9 cellular contexts compared by ENCODE assay signal in the genomic region with DNA sequence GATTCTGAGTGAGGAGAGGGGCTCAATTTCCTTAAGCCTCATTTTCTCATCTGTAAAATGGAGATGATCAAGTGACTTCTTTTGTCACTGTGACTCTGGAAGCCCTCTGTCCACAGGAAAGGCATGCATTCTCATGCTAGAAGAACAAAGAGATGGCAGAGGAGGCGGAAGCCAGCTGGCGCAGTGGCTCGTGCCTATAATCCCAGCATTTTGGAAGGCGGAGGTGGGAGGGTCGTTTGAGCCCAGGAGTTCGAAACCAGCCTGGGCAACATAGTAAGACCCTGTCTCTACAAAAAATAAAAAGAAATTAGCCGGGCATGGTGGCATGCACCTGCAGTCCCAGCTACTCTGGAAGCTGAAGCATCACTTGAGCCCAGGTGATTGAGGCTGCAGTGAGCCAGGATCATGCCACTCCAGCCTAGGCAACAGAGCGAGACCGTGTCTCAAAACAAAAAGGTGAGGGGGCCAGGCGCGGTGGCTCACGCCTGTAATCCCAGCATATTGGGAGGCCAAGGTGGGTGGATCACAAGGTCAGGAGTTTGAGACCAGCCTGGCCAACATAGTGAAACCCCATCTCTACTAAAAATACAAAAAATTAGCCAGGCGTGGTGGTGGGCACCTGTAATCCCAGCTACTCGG. TPM values are rescaled to one million over a fixed set of nuclear protein-coding genes. Genes with fewer than 3 reads are reported as not detected.
DNase-seq lines count a peak whose midpoint lies in the region; ATAC-seq, FAIRE-seq and TF ChIP-seq lines count a peak whose summit lies in the region.
"Not testable (repeated sequence)": the region's sequence is repeated elsewhere in the genome, so short reads cannot be mapped to it uniquely, and the experiment has no call there.
"Had no signal": no experiment of that assay in that cellular context is flagged by ENCODE, and none has a peak within 500 bp of the region (broad histone marks: within the 10 kb centered on the region; RNA-seq: fewer than 3 reads in every experiment).

No MANE protein-coding gene starts in this region.

- CTCF ChIA-PET in mammary epithelial cell (lab: Charles Lee; ENCODE audit: low non-redundant PET): not testable (repeated sequence)

- H3K4me1 ChIP-seq in HAP-1 (peaks cover 15% of the 10 kb centered on the region), Peyer's patch (peaks cover 0 to 90% (median 30%) of the 10 kb centered on the region in 4 donors), mammary epithelial cell (ENCODE audit: insufficient read depth, low read length) (peaks cover 65% of the 10 kb centered on the region), esophagus (ENCODE audit: control insufficient read depth in 2 of 2, insufficient read depth in 2 of 2, low read length in 1 of 2) (peaks cover 15 to 45% of the 10 kb centered on the region in 2 donors), kidney (ENCODE audit: control insufficient read depth in 1 of 2, insufficient read depth in 1 of 2, low read depth in 1 of 2, low read length in 2 of 2) (peaks cover 61 to 62% of the 10 kb centered on the region in 2 donors), mucosa of rectum (ENCODE audit: control insufficient read depth in 2 of 2, insufficient read depth in 2 of 2, low read length in 2 of 2) (peaks cover 60 to 72% of the 10 kb centered on the region in 2 donors), gastrocnemius medialis (peaks cover 88 to 93% of the 10 kb centered on the region in 2 donors), upper lobe of right lung (peaks cover 87% of the 10 kb centered on the region)

- H3K27me3 ChIP-seq in HAP-1 (ENCODE audit: low read depth); Peyer's patch; mammary epithelial cell (ENCODE audit: insufficient read depth, low read length); esophagus (ENCODE audit: control insufficient read depth in 1 of 2, insufficient read depth in 2 of 2, low read length in 2 of 2); mucosa of rectum (ENCODE audit: control insufficient read depth in 2 of 2, insufficient read depth in 2 of 2, low read length in 2 of 2); gastrocnemius medialis; upper lobe of right lung: not testable (repeated sequence)

- not testable (repeated sequence) for TF ChIP-seq POLR2A in Peyer's patch (IDR thresholded peaks at IDR 0.05); gastrocnemius medialis (IDR thresholded peaks at IDR 0.05)

- peak; percentile 36 to 52 for DNase-seq in HAP-1 (ENCODE audit: low spot score in 2 of 2)
- not testable (repeated sequence) for DNase-seq in Peyer's patch, mammary epithelial cell, gastrocnemius medialis, upper lobe of right lung
- DNase-seq in kidney: peak; percentile 45

- in situ Hi-C loops in HAP-1 (cut with MboI; ENCODE audit: low sequenced_read_pairs); mammary epithelial cell (cut with MboI; ENCODE audit: low sequenced_read_pairs in 2 of 2); gastrocnemius medialis (cut with MboI; ENCODE audit: low sequenced_read_pairs in 4 of 4): not testable (repeated sequence)

- not testable (repeated sequence) for H3K9me3 ChIP-seq in HAP-1; Peyer's patch; mammary epithelial cell (replicated peaks; ENCODE audit: insufficient read depth, low read length); esophagus (ENCODE audit: control insufficient read depth in 2 of 2, insufficient read depth in 1 of 2, low read depth in 1 of 2, low read length in 1 of 2); kidney (ENCODE audit: control insufficient read depth in 1 of 2, low read length in 2 of 2); mucosa of rectum (ENCODE audit: control insufficient read depth in 2 of 2, low read length in 2 of 2); gastrocnemius medialis; upper lobe of right lung

- H3K27ac ChIP-seq in Peyer's patch: peak overlapping the region; percentile 64 to 100 (median 90)
- H3K27ac ChIP-seq in mammary epithelial cell (ENCODE audit: insufficient read depth, low read depth, low read length): peak overlapping the region; percentile 93
- peak overlapping the region; percentile 96 to 99 for H3K27ac ChIP-seq in esophagus (ENCODE audit: low read depth in 2 of 2, low read length in 1 of 2)
- peak overlapping the region; percentile 70 to 72 for H3K27ac ChIP-seq in kidney (ENCODE audit: low read depth in 2 of 2, low read length in 2 of 2)
- peak overlapping the region; percentile 95 for H3K27ac ChIP-seq in mucosa of rectum (ENCODE audit: low read depth in 2 of 2, low read length in 2 of 2)
- peak overlapping the region; percentile 81 to 95 (median 92) for H3K27ac ChIP-seq in gastrocnemius medialis
- peak overlapping the region; percentile 82 for H3K27ac ChIP-seq in upper lobe of right lung

- not testable (repeated sequence) for H3K36me3 ChIP-seq in HAP-1 (replicated peaks); mammary epithelial cell (ENCODE audit: insufficient read depth, low read length); kidney (ENCODE audit: control insufficient read depth in 1 of 2, insufficient read depth in 2 of 2, low read length in 2 of 2); gastrocnemius medialis; upper lobe of right lung
- H3K36me3 ChIP-seq in Peyer's patch (peaks cover 0 to 15% (median 0%) of the 10 kb centered on the region in 3 donors), esophagus (ENCODE audit: control insufficient read depth in 2 of 2, insufficient read depth in 2 of 2, low read length in 1 of 2) (peaks cover 0 to 21% of the 10 kb centered on the region in 2 donors), mucosa of rectum (ENCODE audit: control insufficient read depth in 2 of 2, insufficient read depth in 2 of 2, low read length in 2 of 2) (peaks cover 10 to 11% of the 10 kb centered on the region in 2 donors)

- H3K4me3 ChIP-seq in HAP-1; Peyer's patch; mammary epithelial cell (replicated peaks in 1 of 3; ENCODE audit: insufficient read depth in 1 of 3, low read depth in 2 of 3, low read length in 3 of 3); kidney (ENCODE audit: low read length in 2 of 2); mucosa of rectum (ENCODE audit: low read length in 2 of 2); gastrocnemius medialis; upper lobe of right lung: not testable (repeated sequence)
- H3K4me3 ChIP-seq in esophagus (ENCODE audit: low read depth in 1 of 2, low read length in 2 of 2): peak overlapping the region in 1 of 2 donors; percentile 11

- not testable (repeated sequence) for H2AFZ ChIP-seq in mammary epithelial cell (ENCODE audit: low read depth, low read length)

- H3K4me2 ChIP-seq in mammary epithelial cell (ENCODE audit: insufficient read depth, low read depth, low read length): peak overlapping the region; percentile 27

- peaks cover 92% of the 10 kb centered on the region for H3K79me2 ChIP-seq in mammary epithelial cell (ENCODE audit: insufficient read depth, low read length)

- WGBS in mammary epithelial cell (ENCODE audit: low coverage, missing lambda C conversion rate): 66% methylated on average over 14 of the region's 14 CpGs
- WGBS in esophagus, 2 donors: 60 to 73% methylated on average over 14 of the region's 14 CpGs

- not testable (repeated sequence) for H4K20me1 ChIP-seq in mammary epithelial cell (ENCODE audit: insufficient read depth, low read length)

- not testable (repeated sequence) for FAIRE-seq in kidney (lab: Jason Lieb, UNC)

- dilution Hi-C loops in mammary epithelial cell (cut with HindIII; ENCODE audit: low sequenced_read_pairs): not testable (repeated sequence)

- BruUV-seq in mammary epithelial cell (replicated peaks; lab: Mats Ljungman, UMichigan): not testable (repeated sequence)

- intact Hi-C loops in mammary epithelial cell (cut with micrococcal nuclease); kidney (cut with DNase I); upper lobe of right lung (cut with DNase I): not testable (repeated sequence)
- intact Hi-C loops in gastrocnemius medialis (cut with DNase I; ENCODE audit: low total_unique reads): loop anchor here (2.0 kb wide), 1 partner anchor 34 kb away; a partner anchor contains a TSS

- H3K9ac ChIP-seq in mammary epithelial cell (ENCODE audit: insufficient read depth, low read length) (peak overlapping the region; percentile 73), mucosa of rectum (ENCODE audit: low read depth in 1 of 2, low read length in 2 of 2) (peak overlapping the region; percentile 56 to 82)
- not testable (repeated sequence) for H3K9ac ChIP-seq in kidney (ENCODE audit: low read length in 2 of 2)

- ATAC-seq in gastrocnemius medialis, upper lobe of right lung: not testable (repeated sequence)

- TF ChIP-seq CTCF in Peyer's patch (IDR thresholded peaks at IDR 0.05); mammary epithelial cell (conservative IDR thresholded peaks at IDR 0.05 in 1 of 2, IDR thresholded peaks at IDR 0.05 in 1 of 2; ENCODE audit: extremely low read depth in 1 of 2, insufficient read depth in 1 of 2, low read depth in 1 of 2, low read length in 2 of 2); kidney (IDR thresholded peaks at IDR 0.05; ENCODE audit: borderline replicate concordance, extremely low read depth, insufficient read depth); gastrocnemius medialis (IDR thresholded peaks at IDR 0.05 in 4 of 5, conservative IDR thresholded peaks at IDR 0.05 in 1 of 5); upper lobe of right lung (IDR thresholded peaks at IDR 0.05): not testable (repeated sequence)

RNA-seq across cellular contexts. Expression of a gene that starts 10.1 kb away (rescaled TPM):
- total RNA-seq in Peyer's patch: 100 to 1,000 TPM; 229 to 585 (median 505) TPM
- 100 to 1,000 TPM; 444 to 578 TPM for total RNA-seq in mammary epithelial cell
- 223 TPM for polyA plus RNA-seq in mammary epithelial cell
- 582 TPM for polyA minus RNA-seq in mammary epithelial cell
- 100 to 1,000 TPM; 445 to 752 TPM for polyA plus RNA-seq in esophagus
- 223 TPM for total RNA-seq in kidney
- polyA plus RNA-seq in kidney (ENCODE audit: insufficient read depth, low read depth, low replicate concordance): 148 TPM
- 100 to 1,000 TPM in 3 of 4 donors, 10 to 100 TPM in 1; 88.8 to 135 (median 113) TPM for total RNA-seq in gastrocnemius medialis
- 109 TPM for total RNA-seq in upper lobe of right lung

RNA-seq across cellular contexts. Expression of a gene that starts 35.4 kb away (rescaled TPM):
- total RNA-seq in Peyer's patch (10 to 100 TPM in 3 of 4 donors, 1 to 10 TPM in 1; 9.5 to 23.1 (median 18.0) TPM), mammary epithelial cell (10 to 100 TPM; 30.5 to 42.3 TPM), kidney (13.6 TPM), gastrocnemius medialis (1 to 10 TPM; 1.8 to 4.0 (median 2.9) TPM), upper lobe of right lung (9.5 TPM)
- polyA plus RNA-seq in mammary epithelial cell (32.7 TPM), esophagus (1 to 10 TPM; 1.7 TPM), kidney (ENCODE audit: insufficient read depth, low read depth, low replicate concordance) (13.7 TPM)
- 6.2 TPM for polyA minus RNA-seq in mammary epithelial cell

RNA-seq across cellular contexts. Expression of a gene that starts 36.4 kb away (rescaled TPM):
- 100 to 1,000 TPM in 1 of 4 donors, 10 to 100 TPM in 2, 1 to 10 TPM in 1; 7.2 to 130 (median 11.2) TPM for total RNA-seq in Peyer's patch
- total RNA-seq in mammary epithelial cell: 100 to 1,000 TPM; 131 to 137 TPM
- 99.6 TPM for polyA plus RNA-seq in mammary epithelial cell
- polyA minus RNA-seq in mammary epithelial cell: 46.0 TPM
- polyA plus RNA-seq in esophagus: 1 to 10 TPM; 5.8 to 5.9 TPM
- 38.3 TPM for total RNA-seq in kidney
- polyA plus RNA-seq in kidney (ENCODE audit: insufficient read depth, low read depth, low replicate concordance): 19.6 TPM
- 10 to 100 TPM in 2 of 4 donors, 1 to 10 TPM in 2; 7.0 to 12.9 (median 9.7) TPM for total RNA-seq in gastrocnemius medialis
- total RNA-seq in upper lobe of right lung: 34.5 TPM
- total RNA-seq: activated CD4-positive, alpha-beta memory T cell treated with anti-CD3 and anti-CD28 coated beads, Interleukin-2, amount 10 ng/mL, durations not matched to agents 7 days and 5 days had no signal

RNA-seq across cellular contexts. Expression of a gene that starts 41.9 kb away (rescaled TPM):
- total RNA-seq in Peyer's patch: 1 to 10 TPM in 1 of 4 donors, under 1 TPM in 1, not detected in 2; 0.94 to 5.0 TPM
- 1 to 10 TPM; 2.2 to 3.7 TPM for total RNA-seq in mammary epithelial cell
- polyA plus RNA-seq in mammary epithelial cell: 0.70 TPM
- 0.72 TPM for polyA minus RNA-seq in mammary epithelial cell
- polyA plus RNA-seq in esophagus: 1 to 10 TPM in 1 of 2 donors, under 1 TPM in 1; 0.35 to 1.4 TPM
- 1.3 TPM for total RNA-seq in kidney
- 0.99 TPM for polyA plus RNA-seq in kidney (ENCODE audit: insufficient read depth, low read depth, low replicate concordance)
- total RNA-seq in gastrocnemius medialis: under 1 TPM in 1 of 4 donors, not detected in 3; 0.22 TPM
- total RNA-seq in upper lobe of right lung: 0.58 TPM

RNA-seq across cellular contexts. Expression of a gene that starts 59.7 kb away (rescaled TPM):
- total RNA-seq in Peyer's patch (10 to 100 TPM in 3 of 4 donors, 1 to 10 TPM in 1; 5.8 to 40.4 (median 20.1) TPM), mammary epithelial cell (10 to 100 TPM; 40.5 to 55.2 TPM), kidney (44.0 TPM), gastrocnemius medialis (10 to 100 TPM; 13.8 to 27.6 (median 23.1) TPM), upper lobe of right lung (36.5 TPM)
- polyA plus RNA-seq in mammary epithelial cell (55.0 TPM), esophagus (10 to 100 TPM; 35.9 to 36.0 TPM), kidney (ENCODE audit: insufficient read depth, low read depth, low replicate concordance) (88.0 TPM)
- 46.8 TPM for polyA minus RNA-seq in mammary epithelial cell
